Comparison of ENCODE assay signal across 17 cellular contexts in the genomic region with DNA sequence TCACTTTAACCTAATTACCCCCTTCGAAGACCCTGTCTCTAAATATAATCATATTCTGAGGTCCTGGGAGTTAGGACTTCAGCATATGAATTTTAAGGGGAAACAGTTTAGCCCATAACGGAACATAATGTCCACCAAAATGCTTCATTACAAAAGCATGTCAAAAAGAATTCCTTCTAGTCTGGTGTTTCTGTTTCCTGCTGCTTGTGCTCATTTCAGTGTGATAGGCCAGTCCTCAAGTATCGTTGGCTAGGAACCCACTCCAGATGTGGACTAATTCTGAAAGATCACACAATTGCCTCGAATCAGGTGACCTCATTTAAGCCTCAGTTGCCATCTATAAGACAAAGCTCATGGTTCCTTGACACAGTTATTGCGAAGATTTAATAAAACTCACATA.
"Had no signal": no experiment of that assay in that cellular context is flagged by ENCODE, and none has a peak within 500 bp of the region (broad histone marks: within the 10 kb centered on the region; RNA-seq: fewer than 3 reads in every experiment).

No MANE protein-coding gene starts in this region.

- H3K4me3 ChIP-seq: heart left ventricle, mucosa of descending colon had no signal

- H3K9me3 ChIP-seq: heart left ventricle, mucosa of descending colon had no signal

- H3K27ac ChIP-seq: foreskin keratinocyte, heart left ventricle, VCaP had no signal

- ATAC-seq: foreskin keratinocyte; heart left ventricle; left lobe of liver; mucosa of descending colon; natural killer cell treated with Interleukin-12 subunit alpha and Interleukin-12 subunit beta and Interleukin-15 and Interleukin-18, amount 100 ng/mL, for 72 hours had no signal

- H3K27me3 ChIP-seq: foreskin keratinocyte, heart left ventricle had no signal

- DNase-seq: activated CD4-positive, alpha-beta memory T cell treated with anti-CD3 and anti-CD28 coated beads for 36 hours; activated gamma-delta T cell; activated naive CD8-positive, alpha-beta T cell treated with anti-CD3 and anti-CD28 coated beads, Interleukin-2, amount 10 ng/mL, durations not matched to agents 7 days and 5 days; activated T-cell treated with anti-CD3 and anti-CD28 coated beads, Interleukin-2, amount 50 U/mL, for 48 hours; foreskin keratinocyte; heart left ventricle; islet precursor cell; mammary epithelial cell; mucosa of descending colon; occipital lobe; stimulated activated CD4-positive, alpha-beta T cell treated with anti-CD3 and anti-CD28 coated beads, Interleukin-4, amount 100 ng/mL, for 1 hour; stimulated activated CD8-positive, alpha-beta memory T cell treated with anti-CD3 and anti-CD28 coated beads, Interleukin-4, amount 100 ng/mL, for 48 hours; SW 1271; T-helper 9 cell had no signal
